Comparison of ENCODE assay signal across 8 cellular contexts in genomic region chr17:80992077-80992947, GRCh38. TPM values are rescaled to one million over a fixed set of nuclear protein-coding genes. Genes with fewer than 3 reads are reported as not detected.
A peak's percentile ranks its signal among the peaks of the same experiment; 100 is the strongest.
DNase-seq lines count a peak whose midpoint lies in the region; ATAC-seq and TF ChIP-seq lines count a peak whose summit lies in the region.

No MANE protein-coding gene starts in this region.

- H3K9me3 ChIP-seq in WERI-Rb-1 (ENCODE audit: severe bottlenecking): no peaks in the 10 kb centered on the region
- H3K9me3 ChIP-seq in gastroesophageal sphincter: no peaks in the 10 kb centered on the region

- TF ChIP-seq CTCF in WERI-Rb-1 (IDR thresholded peaks at IDR 0.05; ENCODE audit: low read depth, low read length): no peak
- TF ChIP-seq CTCF in gastroesophageal sphincter (IDR thresholded peaks at IDR 0.05): no peak

- H3K27ac ChIP-seq in WERI-Rb-1 (peak overlapping the region; percentile 63), gastroesophageal sphincter (peak overlapping the region in 3 of 4 donors; percentile 59 to 86 (median 68)), rectal smooth muscle tissue (ENCODE audit: low read depth, low read length) (no peak overlapping the region)

- H3K36me3 ChIP-seq in WERI-Rb-1: peaks cover 33% of the 10 kb centered on the region
- peaks cover 0 to 33% of the 10 kb centered on the region in 2 donors for H3K36me3 ChIP-seq in gastroesophageal sphincter
- peaks cover 12% of the 10 kb centered on the region for H3K36me3 ChIP-seq in rectal smooth muscle tissue (ENCODE audit: control insufficient read depth, insufficient read depth, low read length)

- TF ChIP-seq EP300 in gastroesophageal sphincter (IDR thresholded peaks at IDR 0.05): no peak

- H3K27me3 ChIP-seq in WERI-Rb-1 (ENCODE audit: insufficient read depth, low read depth, severe bottlenecking) (no peaks in the 10 kb centered on the region), gastroesophageal sphincter (no peaks in the 10 kb centered on the region), rectal smooth muscle tissue (ENCODE audit: control insufficient read depth, insufficient read depth, low read length) (no peaks in the 10 kb centered on the region)

- 8 to 16% methylated on average over 9 to 12 of the region's 90 CpGs for WGBS in gastroesophageal sphincter (ENCODE audit: low coverage in 1 of 2), 2 donors

- H3K9ac ChIP-seq in rectal smooth muscle tissue (ENCODE audit: low read length): peak overlapping the region; percentile 68

- H3K4me3 ChIP-seq in WERI-Rb-1 (ENCODE audit: low read depth, low read length) (peak overlapping the region; percentile 46), gastroesophageal sphincter (peak overlapping the region; percentile 92 to 100), rectal smooth muscle tissue (ENCODE audit: low read length) (peak overlapping the region; percentile 90)

- peak; percentile 56 for DNase-seq in AG20443 (ENCODE audit: low spot score)
- no peak for DNase-seq in WERI-Rb-1
- no peak for DNase-seq in central memory CD4-positive, alpha-beta T cell
- DNase-seq in sciatic nerve (ENCODE audit: low spot score): no peak
- no peak for DNase-seq in effector CD8-positive, alpha-beta T cell (lab: John Stamatoyannopoulos, UW)

- no peak for TF ChIP-seq POLR2A in gastroesophageal sphincter (IDR thresholded peaks at IDR 0.05)

- intact Hi-C loops in sciatic nerve (cut with DNase I): loop anchor here (5.0 kb wide), 1 partner anchor 105 kb away; no protein-coding TSS in a partner anchor

- peak; percentile 33 for ATAC-seq in GM21528 (IDR thresholded peaks at IDR 0.05; ENCODE audit: low FRiP score, unreplicated experiment)
- ATAC-seq in gastroesophageal sphincter: peak; percentile 29
- no peak for ATAC-seq in sciatic nerve

- H3K4me1 ChIP-seq in gastroesophageal sphincter (peaks cover 0 to 55% (median 14%) of the 10 kb centered on the region in 3 donors), rectal smooth muscle tissue (ENCODE audit: control insufficient read depth, insufficient read depth, low read length) (peaks cover 6% of the 10 kb centered on the region)

RNA-seq across cellular contexts. Expression of gene CHMP6, which starts 0.7 kb away (rescaled TPM):
- total RNA-seq in gastroesophageal sphincter: 10 to 100 TPM; 17.6 to 26.0 (median 19.0) TPM
- 26.8 TPM for total RNA-seq in sciatic nerve

RNA-seq across cellular contexts. Expression of gene BAIAP2, which starts 42.6 kb away (rescaled TPM):
- 10 to 100 TPM; 32.7 to 54.9 (median 40.6) TPM for total RNA-seq in gastroesophageal sphincter
- 50.9 TPM for total RNA-seq in sciatic nerve

Comparison
In these comparisons a context has a peak if more than half of its experiments do, and no peak if none do; other contexts are left out.
1. H3K4me3 ChIP-seq: peak in every context shown above with its lines; median percentile 96 in gastroesophageal sphincter; 90 in rectal smooth muscle tissue; 46 in WERI-Rb-1.